39 cellular contexts compared by ENCODE assay signal in genomic region chrX:155406429-155406828, GRCh38. TPM values are rescaled to one million over a fixed set of nuclear protein-coding genes. Genes with fewer than 3 reads are reported as not detected.
"Had no signal": no experiment of that assay in that cellular context is flagged by ENCODE, and none has a peak within 500 bp of the region (broad histone marks: within the 10 kb centered on the region; RNA-seq: fewer than 3 reads in every experiment).

No MANE protein-coding gene starts in this region.

- ATAC-seq: activated naive CD4-positive, alpha-beta T cell treated with anti-CD3 and anti-CD28 coated beads, Interleukin-2, amount 50 U/mL, for 72 hours; activated naive CD8-positive, alpha-beta T cell treated with anti-CD3 and anti-CD28 coated beads, Interleukin-2, amount 50 U/mL, for 24 hours; activated T-cell treated with anti-CD3 and anti-CD28 coated beads, Interleukin-2, amount 50 U/mL, for 4 hours; activated T-cell treated with anti-CD3 and anti-CD28 coated beads, Interleukin-2, amount 50 U/mL, for 72 hours; activated T-helper 17 cell treated with anti-CD3 and anti-CD28 coated beads, Interleukin-2, amount 50 U/mL, for 72 hours; body of pancreas had no signal

- H3K27ac ChIP-seq: adrenal gland, ascending aorta, body of pancreas, brain microvascular endothelial cell, breast epithelium, cardiac muscle cell had no signal

- FAIRE-seq: astrocyte, bronchial epithelial cell had no signal

- DNase-seq: activated effector memory CD4-positive, alpha-beta T cell treated with anti-CD3 and anti-CD28 coated beads, Interleukin-2, amount 50 U/mL, for 16 hours; activated effector memory CD4-positive, alpha-beta T cell treated with Interleukin-2 at 50 U/mL for 16 hours; activated gamma-delta T cell; activated gamma-delta T cell treated with Interleukin-2 at 50 U/mL for 16 hours; activated naive CD4-positive, alpha-beta T cell; activated naive CD4-positive, alpha-beta T cell treated with anti-CD3 and anti-CD28 coated beads for 36 hours; activated naive CD4-positive, alpha-beta T cell treated with anti-CD3 and anti-CD28 coated beads, Interleukin-2, amount 10 ng/mL, durations not matched to agents 7 days and 5 days; activated naive CD4-positive, alpha-beta T cell treated with anti-CD3 and anti-CD28 coated beads, Interleukin-2, amount 50 U/mL, for 16 hours; activated naive CD4-positive, alpha-beta T cell treated with Interleukin-2 at 50 U/mL for 16 hours; activated naive CD8-positive, alpha-beta T cell treated with anti-CD3 and anti-CD28 coated beads for 36 hours; activated naive CD8-positive, alpha-beta T cell treated with anti-CD3 and anti-CD28 coated beads, Interleukin-2, amount 10 ng/mL, durations not matched to agents 7 days and 5 days; activated naive CD8-positive, alpha-beta T cell treated with anti-CD3 and anti-CD28 coated beads, Interleukin-2, amount 50 U/mL, for 24 hours; activated T-cell treated with anti-CD3 and anti-CD28 coated beads, Interleukin-2, amount 50 U/mL, for 24 hours; activated T-cell treated with anti-CD3 and anti-CD28 coated beads, Interleukin-2, amount 50 U/mL, for 4 hours; activated T-cell treated with anti-CD3 and anti-CD28 coated beads, Interleukin-2, amount 50 U/mL, for 48 hours; activated T-cell treated with anti-CD3 and anti-CD28 coated beads, Interleukin-2, amount 50 U/mL, for 72 hours; adrenal gland; amniotic stem cell; amygdala; anterior cingulate cortex; aorta; body of pancreas; brain microvascular endothelial cell; caudate nucleus; central memory CD4-positive, alpha-beta T cell; cerebellar nuclear complex had no signal

- H3K4me1 ChIP-seq: adrenal gland, ascending aorta, body of pancreas, breast epithelium had no signal

- H3K36me3 ChIP-seq: adrenal gland, ascending aorta, brain microvascular endothelial cell, breast epithelium, cardiac muscle cell had no signal

- H3K27me3 ChIP-seq: adrenal gland, ascending aorta, body of pancreas, brain microvascular endothelial cell, breast epithelium, cardiac muscle cell had no signal

- H3K4me3 ChIP-seq: adrenal gland, ascending aorta, body of pancreas, breast epithelium, cardiac muscle cell had no signal

- H3K9me3 ChIP-seq: body of pancreas had no signal

RNA-seq across cellular contexts. Expression of gene F8A2, which starts 24.5 kb away (rescaled TPM):
- total RNA-seq: activated naive CD4-positive, alpha-beta T cell treated with anti-CD3 and anti-CD28 coated beads for 36 hours; activated naive CD4-positive, alpha-beta T cell treated with anti-CD3 and anti-CD28 coated beads, Interleukin-2, amount 50 U/mL, for 72 hours; activated naive CD8-positive, alpha-beta T cell treated with anti-CD3 and anti-CD28 coated beads for 36 hours; activated naive CD8-positive, alpha-beta T cell treated with anti-CD3 and anti-CD28 coated beads, Interleukin-2, amount 10 ng/mL, durations not matched to agents 7 days and 5 days; activated T-cell treated with anti-CD3 and anti-CD28 coated beads, Interleukin-2, amount 50 U/mL, for 4 hours; activated T-cell treated with anti-CD3 and anti-CD28 coated beads, Interleukin-2, amount 50 U/mL, for 72 hours; activated T-helper 1 cell treated with anti-CD3 and anti-CD28 coated beads, Interleukin-12 subunit alpha, Interleukin-12 subunit beta, Interleukin-2, Interleukin-4 antibody, amounts not matched to agents 30 ng/mL and 10 ng/mL and 1 ng/mL, durations not matched to agents 14 hours and 24 hours and 36 hours; activated T-helper 17 cell treated with anti-CD3 and anti-CD28 coated beads, Interleukin-2, amount 50 U/mL, for 72 hours; activated T-helper 2 cell treated with anti-CD3 and anti-CD28 coated beads, Interferon-gamma antibody, Interleukin-2, Interleukin-4, amounts not matched to agents 10 μg/mL and 5 μg/mL and 100 μg/mL, durations not matched to agents 14 hours and 24 hours and 36 hours; aorta; ascending aorta; astrocyte; cardiac muscle cell; cardiac septum; cerebellum; chondrocyte had no signal
- polyA plus RNA-seq: adipose tissue, adrenal gland, aorta, cardiac muscle cell had no signal

RNA-seq across cellular contexts. Expression of gene F8A3, which starts 52.0 kb away (rescaled TPM):
- total RNA-seq: ascending aorta, astrocyte, cardiac muscle cell had no signal
